Comparison of ENCODE assay signal across 11 cellular contexts in the genomic region with DNA sequence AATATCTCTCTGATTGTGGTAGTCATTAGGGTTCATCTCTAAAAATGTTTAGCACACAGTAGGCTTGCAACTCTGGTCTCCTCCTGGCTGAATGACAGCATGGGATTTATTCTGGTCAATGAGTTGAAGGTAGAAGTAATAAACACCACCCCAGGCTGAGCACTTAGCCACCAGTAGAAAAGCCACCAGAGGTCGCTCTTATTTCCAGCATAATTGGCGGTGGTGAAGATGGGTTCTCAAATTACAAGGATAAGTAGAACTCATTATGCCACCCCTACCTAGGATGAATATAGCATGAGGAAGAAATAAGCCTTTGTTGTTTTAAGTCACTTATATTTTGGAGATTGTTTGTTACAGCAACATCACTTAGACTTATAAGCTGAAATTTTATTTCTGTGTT.
DNase-seq lines count a peak whose midpoint lies in the region; TF ChIP-seq lines count a peak whose summit lies in the region.
"Had no signal": no experiment of that assay in that cellular context is flagged by ENCODE, and none has a peak within 500 bp of the region (broad histone marks: within the 10 kb centered on the region; RNA-seq: fewer than 3 reads in every experiment).

No MANE protein-coding gene starts in this region.

- in situ Hi-C loops in SK-MEL-5 (cut with HindIII; ENCODE audit: low pct_unique_long_range_greater_than_20kb, low sequenced_read_pairs) = no loop called here
- in situ Hi-C loops in ACHN (cut with HindIII; ENCODE audit: low pct_ligation_motif_present, low pct_unique_long_range_greater_than_20kb, low sequenced_read_pairs) = no loop called here

- peak; percentile 58 for TF ChIP-seq RAD21 in Ishikawa (IDR thresholded peaks at IDR 0.05; ENCODE audit: low read depth)

- H3K79me2 ChIP-seq in MM.1S (ENCODE audit: low read length) = no peaks in the 10 kb centered on the region

- no peak overlapping the region for H3K4me3 ChIP-seq in MM.1S (ENCODE audit: low read length)
- H3K4me3 ChIP-seq: spleen had no signal

- H3K36me3 ChIP-seq in MM.1S (replicated peaks; ENCODE audit: insufficient read depth, low read length) = no peaks in the 10 kb centered on the region
- H3K36me3 ChIP-seq: spleen had no signal

- TF ChIP-seq CTCF in GM12873 (IDR thresholded peaks at IDR 0.05; ENCODE audit: insufficient read depth, low read depth, low read length, missing control alignments) = peak; percentile 27
- no peak for TF ChIP-seq CTCF in MM.1S (IDR thresholded peaks at IDR 0.05; ENCODE audit: low read length)

- no peaks in the 10 kb centered on the region for H3K9me2 ChIP-seq in MM.1S (replicated peaks; ENCODE audit: insufficient read depth, low read length)

- no peaks in the 10 kb centered on the region for H4K20me1 ChIP-seq in MM.1S (ENCODE audit: insufficient read depth, low read length)

- no peak overlapping the region for H3K4me2 ChIP-seq in MM.1S (ENCODE audit: low read depth, low read length)

- peak; percentile 78 for DNase-seq in SK-MEL-5 (ENCODE audit: low read depth, low spot score)
- peak; percentile 2 for DNase-seq in left kidney (ENCODE audit: low read depth, low spot score)
- DNase-seq in amygdala (lab: John Stamatoyannopoulos, UW) = no peak
- no peak for DNase-seq in ACHN
- DNase-seq in MM.1S = no peak
- DNase-seq in activated CD4-positive, alpha-beta T cell treated with anti-CD3 and anti-CD28 coated beads, Interleukin-2, amount 50 U/mL, for 1 hour = no peak
- DNase-seq: foreskin melanocyte, NCI-H1048, spleen had no signal

- H3K27me3 ChIP-seq in MM.1S (replicated peaks; ENCODE audit: insufficient read depth, low read length) = no peaks in the 10 kb centered on the region
- H3K27me3 ChIP-seq: spleen had no signal

- no peaks in the 10 kb centered on the region for H3F3A ChIP-seq in MM.1S (ENCODE audit: insufficient read depth, low read length)

- no peak overlapping the region for H2AFZ ChIP-seq in MM.1S (ENCODE audit: low read length)

- TF ChIP-seq EP300 in Ishikawa (IDR thresholded peaks at IDR 0.05; ENCODE audit: borderline replicate concordance) = no peak

- H3K9ac ChIP-seq in MM.1S (ENCODE audit: low read length) = no peak overlapping the region

- no peak overlapping the region for H3K27ac ChIP-seq in MM.1S (ENCODE audit: low read length)
- H3K27ac ChIP-seq: spleen had no signal

- no peaks in the 10 kb centered on the region for H3K4me1 ChIP-seq in MM.1S (ENCODE audit: low read length)
- H3K4me1 ChIP-seq: spleen had no signal

- no peaks in the 10 kb centered on the region for H3K9me3 ChIP-seq in MM.1S (replicated peaks; ENCODE audit: insufficient read depth, low read length)

TF ChIP-seq in Ishikawa, 13 proteins besides CTCF, POLR2A, EP300 and RAD21:
- TF ChIP-seq YY1 (IDR thresholded peaks at IDR 0.05; ENCODE audit: low read depth) = no peak
- no peak for TF ChIP-seq ZBTB7A (IDR thresholded peaks at IDR 0.05; ENCODE audit: low read depth)

Comparison
In these comparisons a context has a peak if more than half of its experiments do, and no peak if none do; other contexts are left out.
1. DNase-seq: peak in SK-MEL-5 (single experiment) and left kidney (single experiment); none in amygdala (0 of 56), ACHN (single experiment), MM.1S (single experiment) and activated CD4-positive, alpha-beta T cell treated with anti-CD3 and anti-CD28 coated beads, Interleukin-2, amount 50 U/mL, for 1 hour (single experiment).